1 cellular context compared by ENCODE assay signal in genomic region chr14:54216827-54217226, GRCh38.
TF ChIP-seq lines count a peak whose summit lies in the region.

No MANE protein-coding gene starts in this region.

TF ChIP-seq in Ishikawa, 13 proteins besides CTCF, POLR2A, EP300 and RAD21 (continued from another document):
- no peak for TF ChIP-seq REST (IDR thresholded peaks at IDR 0.05; ENCODE audit: low read depth)
